In the genomic region with DNA sequence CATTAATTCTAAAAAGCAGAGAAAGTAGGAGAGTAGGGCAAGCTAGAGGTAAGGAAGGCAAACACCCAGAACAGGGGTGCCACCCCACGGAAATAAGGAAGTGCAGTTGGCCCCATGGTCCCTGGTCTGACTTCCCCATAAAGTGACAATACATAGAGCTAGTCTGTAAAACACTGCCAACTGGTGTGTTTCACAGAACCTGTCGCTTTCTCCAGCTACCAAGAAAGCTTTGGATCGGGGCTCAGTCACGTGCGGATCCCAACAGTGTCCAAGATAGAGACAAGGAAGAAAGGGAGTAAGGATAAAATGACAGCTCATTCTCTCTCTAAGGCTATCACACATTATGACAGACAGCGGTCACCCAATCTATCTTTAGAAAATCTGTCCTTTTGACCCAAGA, we compare ENCODE assay signal across 1 cellular context.
TF ChIP-seq lines count a peak whose summit lies in the region.

No MANE protein-coding gene starts in this region.

TF ChIP-seq in H1, 55 proteins besides CTCF, POLR2A, EP300 and RAD21:
- TF ChIP-seq, protein P1, sequence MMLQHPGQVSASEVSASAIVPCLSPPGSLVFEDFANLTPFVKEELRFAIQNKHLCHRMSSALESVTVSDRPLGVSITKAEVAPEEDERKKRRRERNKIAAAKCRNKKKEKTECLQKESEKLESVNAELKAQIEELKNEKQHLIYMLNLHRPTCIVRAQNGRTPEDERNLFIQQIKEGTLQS (IDR thresholded peaks at IDR 0.05; ENCODE audit: insufficient read depth, low read depth, low read length), result no peak
- TF ChIP-seq KDM5A (IDR thresholded peaks at IDR 0.05; ENCODE audit: low read length), result no peak
- no peak for TF ChIP-seq JUN (IDR thresholded peaks at IDR 0.05; ENCODE audit: low read depth, low read length)
- no peak for TF ChIP-seq RXRA (IDR thresholded peaks at IDR 0.05; ENCODE audit: insufficient read depth, low read depth, low read length)
- TF ChIP-seq KDM4A (IDR thresholded peaks at IDR 0.05; ENCODE audit: low read depth, low read length, severe bottlenecking), result no peak
- TF ChIP-seq HDAC6 (IDR thresholded peaks at IDR 0.05; ENCODE audit: low read depth, low read length), result no peak
- TF ChIP-seq SIX5 (IDR thresholded peaks at IDR 0.05; ENCODE audit: low read depth, low read length), result no peak
- TF ChIP-seq JUND (IDR thresholded peaks at IDR 0.05; ENCODE audit: low read length), result no peak
- TF ChIP-seq BCL11A (IDR thresholded peaks at IDR 0.05; ENCODE audit: low read depth in 2 of 2, low read length in 2 of 2), result no peak
- TF ChIP-seq HDAC2 (IDR thresholded peaks at IDR 0.05; ENCODE audit: borderline replicate concordance in 1 of 2, low read depth in 2 of 2, low read length in 2 of 2), result no peak
- no peak for TF ChIP-seq CBX5 (IDR thresholded peaks at IDR 0.05; ENCODE audit: low read depth, low read length)
- TF ChIP-seq SAP30 (IDR thresholded peaks at IDR 0.05; ENCODE audit: insufficient read depth, insufficient replicate concordance, low read length), result no peak
- TF ChIP-seq ZNF274 (IDR thresholded peaks at IDR 0.05; ENCODE audit: borderline replicate concordance, extremely low read depth, low read length), result no peak
- TF ChIP-seq, protein P2, sequence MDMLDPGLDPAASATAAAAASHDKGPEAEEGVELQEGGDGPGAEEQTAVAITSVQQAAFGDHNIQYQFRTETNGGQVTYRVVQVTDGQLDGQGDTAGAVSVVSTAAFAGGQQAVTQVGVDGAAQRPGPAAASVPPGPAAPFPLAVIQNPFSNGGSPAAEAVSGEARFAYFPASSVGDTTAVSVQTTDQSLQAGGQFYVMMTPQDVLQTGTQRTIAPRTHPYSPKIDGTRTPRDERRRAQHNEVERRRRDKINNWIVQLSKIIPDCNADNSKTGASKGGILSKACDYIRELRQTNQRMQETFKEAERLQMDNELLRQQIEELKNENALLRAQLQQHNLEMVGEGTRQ (IDR thresholded peaks at IDR 0.05; ENCODE audit: low read length), result no peak
- TF ChIP-seq POLR2AphosphoS5 (IDR thresholded peaks at IDR 0.05; ENCODE audit: low read depth, low read length), result no peak
- TF ChIP-seq POU5F1 (IDR thresholded peaks at IDR 0.05; ENCODE audit: low read depth, low read length), result no peak
- TF ChIP-seq TBP (IDR thresholded peaks at IDR 0.05; ENCODE audit: low read depth, low read length), result no peak
- TF ChIP-seq GTF2F1 (IDR thresholded peaks at IDR 0.05; ENCODE audit: borderline replicate concordance, low read depth, low read length), result no peak
- no peak for TF ChIP-seq BRCA1 (IDR thresholded peaks at IDR 0.05; ENCODE audit: low read depth, low read length)
- TF ChIP-seq CTBP2 (IDR thresholded peaks at IDR 0.05; ENCODE audit: borderline replicate concordance, insufficient read depth, insufficient read length, low read length), result no peak
